8 cellular contexts compared by ENCODE assay signal in genomic region chrX:154980330-154981115, GRCh38. TPM values are rescaled to one million over a fixed set of nuclear protein-coding genes. Genes with fewer than 3 reads are reported as not detected.
A peak's percentile ranks its signal among the peaks of the same experiment; 100 is the strongest.
DNase-seq lines count a peak whose midpoint lies in the region; ATAC-seq and TF ChIP-seq lines count a peak whose summit lies in the region.

No MANE protein-coding gene starts in this region.

- H3K4me1 ChIP-seq in CD8-positive, alpha-beta memory T cell (ENCODE audit: insufficient read depth, low read length) = peaks cover 5% of the 10 kb centered on the region
- peaks cover 0 to 5% of the 10 kb centered on the region in 2 donors for H3K4me1 ChIP-seq in naive thymus-derived CD4-positive, alpha-beta T cell (ENCODE audit: control insufficient read depth in 2 of 2, insufficient read depth in 2 of 2, low read length in 2 of 2)

- CTCF ChIA-PET in CD8-positive, alpha-beta memory T cell (lab: Charles Lee) = interaction anchor here (0.8 to 2.1 kb wide), 5 partner anchors 62 to 106 kb away, joined by 3 to 13 read pairs (median 4); no protein-coding TSS in a partner anchor
- CTCF ChIA-PET in naive thymus-derived CD4-positive, alpha-beta T cell (lab: Charles Lee) = interaction anchor here (1.0 to 1.4 kb wide), 4 partner anchors 8 to 106 kb away, joined by 3 to 8 read pairs (median 6); no protein-coding TSS in a partner anchor

- no peaks in the 10 kb centered on the region for H3K27me3 ChIP-seq in CD8-positive, alpha-beta memory T cell (ENCODE audit: insufficient read depth, low read length, poor library complexity, severe bottlenecking)
- no peaks in the 10 kb centered on the region for H3K27me3 ChIP-seq in naive thymus-derived CD4-positive, alpha-beta T cell (ENCODE audit: control insufficient read depth in 2 of 2, insufficient read depth in 2 of 2, low read length in 2 of 2)

- H3K9me3 ChIP-seq in CD8-positive, alpha-beta memory T cell (ENCODE audit: low read length) = no peaks in the 10 kb centered on the region
- H3K9me3 ChIP-seq in naive thymus-derived CD4-positive, alpha-beta T cell (ENCODE audit: control insufficient read depth in 2 of 3, low read length in 3 of 3) = no peaks in the 10 kb centered on the region

- peaks cover 6 to 12% (median 10%) of the 10 kb centered on the region in 5 donors for H3K9me3 Mint-ChIP-seq in CD8-positive, alpha-beta memory T cell
- H3K9me3 Mint-ChIP-seq in naive thymus-derived CD4-positive, alpha-beta T cell = peaks cover 0 to 17% (median 7%) of the 10 kb centered on the region in 11 donors
- H3K9me3 Mint-ChIP-seq in stimulated activated memory B cell treated with anti-CD40 and anti-IgM and Interleukin-4, amounts not matched to agents 10 μg/mL and 1 μg/mL and 100 μg/mL, for 72 hours = no peaks in the 10 kb centered on the region

- H3K27ac ChIP-seq in CD8-positive, alpha-beta memory T cell (ENCODE audit: low read depth, low read length) = no peak overlapping the region
- peak overlapping the region; percentile 54 for H3K27ac ChIP-seq in naive thymus-derived CD4-positive, alpha-beta T cell (ENCODE audit: low read depth, low read length)

- no peaks in the 10 kb centered on the region for H3K36me3 ChIP-seq in CD8-positive, alpha-beta memory T cell (ENCODE audit: insufficient read depth, low read length)
- no peaks in the 10 kb centered on the region for H3K36me3 ChIP-seq in naive thymus-derived CD4-positive, alpha-beta T cell (ENCODE audit: control insufficient read depth in 2 of 3, insufficient read depth in 3 of 3, low read length in 3 of 3)

- peaks cover 0 to 8% (median 5%) of the 10 kb centered on the region in 3 donors for H3K36me3 Mint-ChIP-seq in CD8-positive, alpha-beta memory T cell
- peaks cover 0 to 2% (median 0%) of the 10 kb centered on the region in 5 donors for H3K36me3 Mint-ChIP-seq in naive thymus-derived CD4-positive, alpha-beta T cell
- no peaks in the 10 kb centered on the region for H3K36me3 Mint-ChIP-seq in stimulated activated memory B cell treated with anti-CD40 and anti-IgM and Interleukin-4, amounts not matched to agents 10 μg/mL and 1 μg/mL and 100 μg/mL, for 72 hours

- TF ChIP-seq CTCF in epithelial cell of proximal tubule (conservative IDR thresholded peaks at IDR 0.05; ENCODE audit: low read depth, low read length) = peak; percentile 63

- H3K27me3 Mint-ChIP-seq in CD8-positive, alpha-beta memory T cell = peaks cover 0 to 3% of the 10 kb centered on the region in 2 donors
- H3K27me3 Mint-ChIP-seq in naive thymus-derived CD4-positive, alpha-beta T cell = no peaks in the 10 kb centered on the region
- no peaks in the 10 kb centered on the region for H3K27me3 Mint-ChIP-seq in stimulated activated memory B cell treated with anti-CD40 and anti-IgM and Interleukin-4, amounts not matched to agents 10 μg/mL and 1 μg/mL and 100 μg/mL, for 72 hours

- DNase-seq in CD8-positive, alpha-beta memory T cell = peak; percentile 51 to 82 (median 68)
- DNase-seq in NOMO-1 (lab: John Stamatoyannopoulos, UW; ENCODE audit: unreplicated experiment in 2 of 2) = peak; percentile 59 to 60
- peak; percentile 45 for DNase-seq in activated CD8-positive, alpha-beta memory T cell treated with anti-CD3 and anti-CD28 coated beads, Interleukin-2, amount 50 U/mL, for 1 hour (ENCODE audit: extremely low read depth)
- DNase-seq in epithelial cell of proximal tubule (ENCODE audit: low read depth) = no peak
- DNase-seq in naive thymus-derived CD4-positive, alpha-beta T cell = peak; percentile 48 to 82 (median 74)

- H3K27ac Mint-ChIP-seq in CD8-positive, alpha-beta memory T cell = peak overlapping the region; percentile 18 to 96 (median 91)
- peak overlapping the region; percentile 73 to 96 (median 88) for H3K27ac Mint-ChIP-seq in naive thymus-derived CD4-positive, alpha-beta T cell
- H3K27ac Mint-ChIP-seq in stimulated activated memory B cell treated with anti-CD40 and anti-IgM and Interleukin-4, amounts not matched to agents 10 μg/mL and 1 μg/mL and 100 μg/mL, for 72 hours = peak overlapping the region; percentile 74

- H3K4me1 Mint-ChIP-seq in CD8-positive, alpha-beta memory T cell = peaks cover 7 to 11% (median 10%) of the 10 kb centered on the region in 3 donors
- peaks cover 0 to 16% (median 7%) of the 10 kb centered on the region in 7 donors for H3K4me1 Mint-ChIP-seq in naive thymus-derived CD4-positive, alpha-beta T cell
- no peaks in the 10 kb centered on the region for H3K4me1 Mint-ChIP-seq in stimulated activated memory B cell treated with anti-CD40 and anti-IgM and Interleukin-4, amounts not matched to agents 10 μg/mL and 1 μg/mL and 100 μg/mL, for 72 hours

- peak overlapping the region; percentile 64 to 94 (median 85) for H3K4me3 Mint-ChIP-seq in CD8-positive, alpha-beta memory T cell
- peak overlapping the region; percentile 53 to 93 (median 82) for H3K4me3 Mint-ChIP-seq in naive thymus-derived CD4-positive, alpha-beta T cell
- peak overlapping the region; percentile 84 for H3K4me3 Mint-ChIP-seq in stimulated activated memory B cell treated with anti-CD40 and anti-IgM and Interleukin-4, amounts not matched to agents 10 μg/mL and 1 μg/mL and 100 μg/mL, for 72 hours

- intact Hi-C loops in naive thymus-derived CD4-positive, alpha-beta T cell (cut with micrococcal nuclease) = loop anchor here (1.0 to 5.0 kb wide), 14 partner anchors 46 to 901 kb away; partner anchors contain the start of genes FUNDC2 (in 2 of the 2), BRCC3 (in 1 of the 2), CMC4 (in 1 of the 2) and MTCP1 (in 1 of the 2)

- POLR2A ChIA-PET in CD8-positive, alpha-beta memory T cell (lab: Charles Lee) = no interaction called here
- POLR2A ChIA-PET in naive thymus-derived CD4-positive, alpha-beta T cell (lab: Charles Lee) = interaction anchor here (0.8 to 1.2 kb wide), 2 partner anchors 46 to 77 kb away, joined by 3 read pairs; partner anchors contain the start of gene FUNDC2

- peak overlapping the region; percentile 54 for H3K4me3 ChIP-seq in CD8-positive, alpha-beta memory T cell (ENCODE audit: low read length)
- H3K4me3 ChIP-seq in epithelial cell of proximal tubule (ENCODE audit: low read depth, low read length) = peak overlapping the region; percentile 42
- H3K4me3 ChIP-seq in naive thymus-derived CD4-positive, alpha-beta T cell (ENCODE audit: low read length) = peak overlapping the region; percentile 65

- ATAC-seq in GM19395 (IDR thresholded peaks at IDR 0.05; ENCODE audit: unreplicated experiment) (peak; percentile 100), HG03565 (IDR thresholded peaks at IDR 0.05; ENCODE audit: unreplicated experiment) (peak; percentile 93)
- peak; percentile 98 for ATAC-seq in naive thymus-derived CD4-positive, alpha-beta T cell
- ATAC-seq in stimulated activated memory B cell treated with anti-CD40 and anti-IgM and Interleukin-4, amounts not matched to agents 10 μg/mL and 1 μg/mL and 100 μg/mL, for 72 hours = peak; percentile 83

RNA-seq across cellular contexts. Expression of gene F8, which starts 42.0 kb away (rescaled TPM):
- 10 to 100 TPM; 10.8 to 11.9 TPM for total RNA-seq in CD8-positive, alpha-beta memory T cell
- 15.2 TPM for polyA plus RNA-seq in CD8-positive, alpha-beta memory T cell
- 0.22 and 2.5 TPM in 2 replicates for total RNA-seq in epithelial cell of proximal tubule
- 1 to 10 TPM in 3 of 5 experiments, under 1 TPM in 2; 0.61 to 5.7 (median 1.1) TPM for total RNA-seq in naive thymus-derived CD4-positive, alpha-beta T cell
- polyA plus RNA-seq in naive thymus-derived CD4-positive, alpha-beta T cell = 1 to 10 TPM; 1.3 to 1.7 TPM

RNA-seq across cellular contexts. Expression of gene FUNDC2, which starts 46.1 kb away (rescaled TPM):
- total RNA-seq in CD8-positive, alpha-beta memory T cell = 100 to 1,000 TPM in 1 of 2 experiments, 10 to 100 TPM in 1; 96.4 to 104 TPM
- 178 TPM for polyA plus RNA-seq in CD8-positive, alpha-beta memory T cell
- total RNA-seq in epithelial cell of proximal tubule = 41.6 and 68.8 TPM in 2 replicates
- 10 to 100 TPM; 42.0 to 58.7 (median 50.1) TPM for total RNA-seq in naive thymus-derived CD4-positive, alpha-beta T cell
- 100 to 1,000 TPM; 160 to 184 TPM for polyA plus RNA-seq in naive thymus-derived CD4-positive, alpha-beta T cell
